In the genomic region with DNA sequence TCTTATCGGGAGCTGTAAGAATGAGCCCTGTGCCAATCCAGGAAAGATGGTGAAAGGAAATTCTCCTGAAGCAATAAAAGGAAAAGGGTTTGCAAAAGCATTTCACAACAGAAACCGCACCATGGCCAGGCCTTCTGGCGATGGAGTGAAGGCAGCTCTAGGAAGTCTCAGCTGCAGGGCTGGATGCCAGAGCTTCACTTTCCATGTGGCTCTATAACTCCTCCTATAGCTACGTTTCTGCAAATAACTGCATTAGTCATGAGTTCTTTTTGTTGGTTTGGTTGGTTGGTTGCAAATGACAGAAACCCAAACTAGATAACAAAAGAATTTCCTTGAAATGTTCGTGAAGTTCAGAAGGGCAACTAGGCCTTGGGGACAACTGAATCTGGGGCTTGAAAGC, we compare ENCODE assay signal across 12 cellular contexts.
DNase-seq lines count a peak whose midpoint lies in the region; ATAC-seq and TF ChIP-seq lines count a peak whose summit lies in the region.
"Had no signal": no experiment of that assay in that cellular context is flagged by ENCODE, and none has a peak within 500 bp of the region (broad histone marks: within the 10 kb centered on the region; RNA-seq: fewer than 3 reads in every experiment).

No MANE protein-coding gene starts in this region.

- H3K27ac Mint-ChIP-seq in T-helper 1 cell treated with Interleukin-12 subunit alpha and Interleukin-12 subunit beta and Interleukin-4 antibody, amounts not matched to agents 30 μg/mL and 1 μg/mL, for 36 hours, result peak overlapping the region; percentile 80
- H3K27ac Mint-ChIP-seq in CD8-positive, alpha-beta T cell, result no peak overlapping the region
- H3K27ac Mint-ChIP-seq: CD4-positive, CD25-positive, alpha-beta regulatory T cell; GM23338 had no signal

- H3K36me3 ChIP-seq in CD8-positive, alpha-beta T cell (ENCODE audit: insufficient read depth, low read length), result no peaks in the 10 kb centered on the region
- H3K36me3 ChIP-seq: prostate gland had no signal

- peaks cover 8% of the 10 kb centered on the region for H3K4me1 ChIP-seq in CD8-positive, alpha-beta T cell (ENCODE audit: insufficient read depth, low read length)
- H3K4me1 ChIP-seq: prostate gland had no signal

- no peak for ATAC-seq in HG03469 (IDR thresholded peaks at IDR 0.05; ENCODE audit: unreplicated experiment)
- ATAC-seq in CD8-positive, alpha-beta T cell, result no peak

- no peak overlapping the region for H3K27ac ChIP-seq in CD8-positive, alpha-beta T cell (ENCODE audit: low read depth, low read length)
- H3K27ac ChIP-seq: prostate gland had no signal

- H3K4me1 Mint-ChIP-seq in T-helper 1 cell treated with Interleukin-12 subunit alpha and Interleukin-12 subunit beta and Interleukin-4 antibody, amounts not matched to agents 30 μg/mL and 1 μg/mL, for 36 hours (ENCODE audit: low read depth), result peaks cover 30% of the 10 kb centered on the region
- H3K4me1 Mint-ChIP-seq in CD8-positive, alpha-beta T cell (ENCODE audit: low read depth), result peaks cover 5% of the 10 kb centered on the region

- DNase-seq in A172 (ENCODE audit: low spot score), result peak; percentile 74
- peak; percentile 4 for DNase-seq in HCEC 1CT
- peak; percentile 35 for DNase-seq in fibroblast of the conjunctiva (ENCODE audit: low read depth)
- no peak for DNase-seq in activated gamma-delta T cell (lab: John Stamatoyannopoulos, UW)
- no peak for DNase-seq in NCI-H2227 (lab: John Stamatoyannopoulos, UW; ENCODE audit: unreplicated experiment)
- DNase-seq in CD8-positive, alpha-beta T cell, result no peak
- DNase-seq: CD4-positive, CD25-positive, alpha-beta regulatory T cell; effector CD8-positive, alpha-beta T cell had no signal

- TF ChIP-seq CTCF in CD8-positive, alpha-beta T cell (IDR thresholded peaks at IDR 0.05), result no peak

- H3K9me3 Mint-ChIP-seq in T-helper 1 cell treated with Interleukin-12 subunit alpha and Interleukin-12 subunit beta and Interleukin-4 antibody, amounts not matched to agents 30 μg/mL and 1 μg/mL, for 36 hours, result no peaks in the 10 kb centered on the region
- no peaks in the 10 kb centered on the region for H3K9me3 Mint-ChIP-seq in CD8-positive, alpha-beta T cell
- H3K9me3 Mint-ChIP-seq: CD4-positive, CD25-positive, alpha-beta regulatory T cell; GM23338 had no signal

- POLR2A ChIA-PET in CD8-positive, alpha-beta T cell (lab: Charles Lee), result no interaction called here

- no peaks in the 10 kb centered on the region for H3K27me3 Mint-ChIP-seq in T-helper 1 cell treated with Interleukin-12 subunit alpha and Interleukin-12 subunit beta and Interleukin-4 antibody, amounts not matched to agents 30 μg/mL and 1 μg/mL, for 36 hours (ENCODE audit: low read depth)
- no peaks in the 10 kb centered on the region for H3K27me3 Mint-ChIP-seq in CD8-positive, alpha-beta T cell (ENCODE audit: low read depth)
- H3K27me3 Mint-ChIP-seq: CD4-positive, CD25-positive, alpha-beta regulatory T cell had no signal

- intact Hi-C loops in CD8-positive, alpha-beta T cell (cut with DNase I, micrococcal nuclease), result loop anchor here (5.0 to 10.0 kb wide), 2 partner anchors 293 to 376 kb away; partner anchors contain the start of gene TBC1D1 (in 2 of the 2)

- no peaks in the 10 kb centered on the region for H3K9me3 ChIP-seq in CD8-positive, alpha-beta T cell (ENCODE audit: low read length)
- H3K9me3 ChIP-seq: prostate gland had no signal

- no peak overlapping the region for H3K4me3 ChIP-seq in CD8-positive, alpha-beta T cell (ENCODE audit: low read depth, low read length)
- H3K4me3 ChIP-seq: GM23338, prostate gland had no signal

- CTCF ChIA-PET in CD8-positive, alpha-beta T cell (lab: Charles Lee), result interaction anchor here (0.5 to 5.3 kb wide), 6 partner anchors 179 to 608 kb away, joined by 3 to 104 read pairs (median 4); no protein-coding TSS in a partner anchor

- no peaks in the 10 kb centered on the region for H3K27me3 ChIP-seq in CD8-positive, alpha-beta T cell (ENCODE audit: insufficient read depth, low read length)

- no peak overlapping the region for H3K4me3 Mint-ChIP-seq in T-helper 1 cell treated with Interleukin-12 subunit alpha and Interleukin-12 subunit beta and Interleukin-4 antibody, amounts not matched to agents 30 μg/mL and 1 μg/mL, for 36 hours
- no peak overlapping the region for H3K4me3 Mint-ChIP-seq in CD8-positive, alpha-beta T cell
- H3K4me3 Mint-ChIP-seq: CD4-positive, CD25-positive, alpha-beta regulatory T cell; GM23338 had no signal

- H3K36me3 Mint-ChIP-seq in T-helper 1 cell treated with Interleukin-12 subunit alpha and Interleukin-12 subunit beta and Interleukin-4 antibody, amounts not matched to agents 30 μg/mL and 1 μg/mL, for 36 hours (ENCODE audit: low read depth), result no peaks in the 10 kb centered on the region
- no peaks in the 10 kb centered on the region for H3K36me3 Mint-ChIP-seq in CD8-positive, alpha-beta T cell
- H3K36me3 Mint-ChIP-seq: CD4-positive, CD25-positive, alpha-beta regulatory T cell had no signal

Comparison
In these comparisons a context has a peak if more than half of its experiments do, and no peak if none do; other contexts are left out.
1. DNase-seq: peak in A172 (single experiment), HCEC 1CT (single experiment) and fibroblast of the conjunctiva (single experiment); none in activated gamma-delta T cell (single experiment), NCI-H2227 (single experiment) and CD8-positive, alpha-beta T cell (0 of 7).